2 cellular contexts compared by ENCODE assay signal in genomic region chr17:30393911-30394867, GRCh38.
TF ChIP-seq lines count a peak whose summit lies in the region.

No MANE protein-coding gene starts in this region.

TF ChIP-seq in K562, 482 proteins besides CTCF, POLR2A, EP300 and RAD21 (continued from another document):
- TF ChIP-seq GABPB1 (CRISPR knock-in tag; IDR thresholded peaks at IDR 0.05), result no peak
- TF ChIP-seq FUS (optimal IDR thresholded peaks at IDR 0.05; ENCODE audit: low read depth, low read length), result no peak

TF ChIP-seq in GM23338, 12 proteins besides CTCF, POLR2A, EP300 and RAD21:
- TF ChIP-seq, protein P1, sequence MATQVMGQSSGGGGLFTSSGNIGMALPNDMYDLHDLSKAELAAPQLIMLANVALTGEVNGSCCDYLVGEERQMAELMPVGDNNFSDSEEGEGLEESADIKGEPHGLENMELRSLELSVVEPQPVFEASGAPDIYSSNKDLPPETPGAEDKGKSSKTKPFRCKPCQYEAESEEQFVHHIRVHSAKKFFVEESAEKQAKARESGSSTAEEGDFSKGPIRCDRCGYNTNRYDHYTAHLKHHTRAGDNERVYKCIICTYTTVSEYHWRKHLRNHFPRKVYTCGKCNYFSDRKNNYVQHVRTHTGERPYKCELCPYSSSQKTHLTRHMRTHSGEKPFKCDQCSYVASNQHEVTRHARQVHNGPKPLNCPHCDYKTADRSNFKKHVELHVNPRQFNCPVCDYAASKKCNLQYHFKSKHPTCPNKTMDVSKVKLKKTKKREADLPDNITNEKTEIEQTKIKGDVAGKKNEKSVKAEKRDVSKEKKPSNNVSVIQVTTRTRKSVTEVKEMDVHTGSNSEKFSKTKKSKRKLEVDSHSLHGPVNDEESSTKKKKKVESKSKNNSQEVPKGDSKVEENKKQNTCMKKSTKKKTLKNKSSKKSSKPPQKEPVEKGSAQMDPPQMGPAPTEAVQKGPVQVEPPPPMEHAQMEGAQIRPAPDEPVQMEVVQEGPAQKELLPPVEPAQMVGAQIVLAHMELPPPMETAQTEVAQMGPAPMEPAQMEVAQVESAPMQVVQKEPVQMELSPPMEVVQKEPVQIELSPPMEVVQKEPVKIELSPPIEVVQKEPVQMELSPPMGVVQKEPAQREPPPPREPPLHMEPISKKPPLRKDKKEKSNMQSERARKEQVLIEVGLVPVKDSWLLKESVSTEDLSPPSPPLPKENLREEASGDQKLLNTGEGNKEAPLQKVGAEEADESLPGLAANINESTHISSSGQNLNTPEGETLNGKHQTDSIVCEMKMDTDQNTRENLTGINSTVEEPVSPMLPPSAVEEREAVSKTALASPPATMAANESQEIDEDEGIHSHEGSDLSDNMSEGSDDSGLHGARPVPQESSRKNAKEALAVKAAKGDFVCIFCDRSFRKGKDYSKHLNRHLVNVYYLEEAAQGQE (IDR thresholded peaks at IDR 0.05; ENCODE audit: unreplicated experiment), result no peak
- TF ChIP-seq ETS1 (IDR thresholded peaks at IDR 0.05), result no peak
- TF ChIP-seq EZH2phosphoT487 (IDR thresholded peaks at IDR 0.05; ENCODE audit: unreplicated experiment), result no peak
- TF ChIP-seq ZNF114 (CRISPR knock-in tag; IDR thresholded peaks at IDR 0.05), result no peak
- no peak for TF ChIP-seq JUNB (IDR thresholded peaks at IDR 0.05; ENCODE audit: unreplicated experiment)
- no peak for TF ChIP-seq STAT1 (IDR thresholded peaks at IDR 0.05; ENCODE audit: unreplicated experiment)
- TF ChIP-seq NANOG (IDR thresholded peaks at IDR 0.05; ENCODE audit: borderline replicate concordance), result no peak
- TF ChIP-seq ZNF331 (CRISPR knock-in tag; IDR thresholded peaks at IDR 0.05; ENCODE audit: low read depth), result no peak
- no peak for TF ChIP-seq ZNF462 (CRISPR knock-in tag; IDR thresholded peaks at IDR 0.05)
- TF ChIP-seq EZH2 (IDR thresholded peaks at IDR 0.05; ENCODE audit: low read depth, unreplicated experiment), result no peak
- no peak for TF ChIP-seq POLR2AphosphoS5 (IDR thresholded peaks at IDR 0.05; ENCODE audit: low read depth)
TF ChIP-seq in GM23338: peak in this region for 0.
